Comparison of ENCODE assay signal across 1 cellular context in the genomic region with DNA sequence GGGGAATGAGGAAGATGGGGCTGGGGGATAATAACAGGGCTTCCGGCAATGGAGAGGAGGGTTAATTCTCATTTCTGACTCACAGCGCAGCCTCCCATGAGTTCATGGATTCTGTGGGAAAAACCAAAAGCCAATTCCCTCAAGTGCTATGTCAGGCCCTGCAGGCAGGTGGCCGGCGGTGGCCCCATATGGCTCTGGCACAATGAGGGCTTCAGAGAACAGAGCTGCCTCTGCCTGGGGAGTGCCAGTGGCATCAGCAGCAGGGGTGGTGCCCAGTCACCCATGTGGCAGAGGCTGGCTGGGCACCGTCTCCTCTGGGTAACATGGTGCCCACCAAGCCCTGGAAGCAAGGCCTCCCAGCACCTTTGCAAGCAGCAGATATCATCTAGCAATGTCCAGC.
TF ChIP-seq lines count a peak whose summit lies in the region.

No MANE protein-coding gene starts in this region.

TF ChIP-seq in HCT116, 20 proteins besides CTCF, POLR2A, EP300 and RAD21 (continued from another document):
- TF ChIP-seq, protein P1, sequence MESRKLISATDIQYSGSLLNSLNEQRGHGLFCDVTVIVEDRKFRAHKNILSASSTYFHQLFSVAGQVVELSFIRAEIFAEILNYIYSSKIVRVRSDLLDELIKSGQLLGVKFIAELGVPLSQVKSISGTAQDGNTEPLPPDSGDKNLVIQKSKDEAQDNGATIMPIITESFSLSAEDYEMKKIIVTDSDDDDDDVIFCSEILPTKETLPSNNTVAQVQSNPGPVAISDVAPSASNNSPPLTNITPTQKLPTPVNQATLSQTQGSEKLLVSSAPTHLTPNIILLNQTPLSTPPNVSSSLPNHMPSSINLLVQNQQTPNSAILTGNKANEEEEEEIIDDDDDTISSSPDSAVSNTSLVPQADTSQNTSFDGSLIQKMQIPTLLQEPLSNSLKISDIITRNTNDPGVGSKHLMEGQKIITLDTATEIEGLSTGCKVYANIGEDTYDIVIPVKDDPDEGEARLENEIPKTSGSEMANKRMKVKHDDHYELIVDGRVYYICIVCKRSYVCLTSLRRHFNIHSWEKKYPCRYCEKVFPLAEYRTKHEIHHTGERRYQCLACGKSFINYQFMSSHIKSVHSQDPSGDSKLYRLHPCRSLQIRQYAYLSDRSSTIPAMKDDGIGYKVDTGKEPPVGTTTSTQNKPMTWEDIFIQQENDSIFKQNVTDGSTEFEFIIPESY (IDR thresholded peaks at IDR 0.05; ENCODE audit: extremely low read depth, insufficient replicate concordance, low read length) = no peak
- TF ChIP-seq, protein P2, sequence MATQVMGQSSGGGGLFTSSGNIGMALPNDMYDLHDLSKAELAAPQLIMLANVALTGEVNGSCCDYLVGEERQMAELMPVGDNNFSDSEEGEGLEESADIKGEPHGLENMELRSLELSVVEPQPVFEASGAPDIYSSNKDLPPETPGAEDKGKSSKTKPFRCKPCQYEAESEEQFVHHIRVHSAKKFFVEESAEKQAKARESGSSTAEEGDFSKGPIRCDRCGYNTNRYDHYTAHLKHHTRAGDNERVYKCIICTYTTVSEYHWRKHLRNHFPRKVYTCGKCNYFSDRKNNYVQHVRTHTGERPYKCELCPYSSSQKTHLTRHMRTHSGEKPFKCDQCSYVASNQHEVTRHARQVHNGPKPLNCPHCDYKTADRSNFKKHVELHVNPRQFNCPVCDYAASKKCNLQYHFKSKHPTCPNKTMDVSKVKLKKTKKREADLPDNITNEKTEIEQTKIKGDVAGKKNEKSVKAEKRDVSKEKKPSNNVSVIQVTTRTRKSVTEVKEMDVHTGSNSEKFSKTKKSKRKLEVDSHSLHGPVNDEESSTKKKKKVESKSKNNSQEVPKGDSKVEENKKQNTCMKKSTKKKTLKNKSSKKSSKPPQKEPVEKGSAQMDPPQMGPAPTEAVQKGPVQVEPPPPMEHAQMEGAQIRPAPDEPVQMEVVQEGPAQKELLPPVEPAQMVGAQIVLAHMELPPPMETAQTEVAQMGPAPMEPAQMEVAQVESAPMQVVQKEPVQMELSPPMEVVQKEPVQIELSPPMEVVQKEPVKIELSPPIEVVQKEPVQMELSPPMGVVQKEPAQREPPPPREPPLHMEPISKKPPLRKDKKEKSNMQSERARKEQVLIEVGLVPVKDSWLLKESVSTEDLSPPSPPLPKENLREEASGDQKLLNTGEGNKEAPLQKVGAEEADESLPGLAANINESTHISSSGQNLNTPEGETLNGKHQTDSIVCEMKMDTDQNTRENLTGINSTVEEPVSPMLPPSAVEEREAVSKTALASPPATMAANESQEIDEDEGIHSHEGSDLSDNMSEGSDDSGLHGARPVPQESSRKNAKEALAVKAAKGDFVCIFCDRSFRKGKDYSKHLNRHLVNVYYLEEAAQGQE (IDR thresholded peaks at IDR 0.05; ENCODE audit: low read depth) = no peak
- TF ChIP-seq ZFX (IDR thresholded peaks at IDR 0.05) = no peak
- TF ChIP-seq JUND (IDR thresholded peaks at IDR 0.05) = no peak
